ENCODE assay signal across 2 cellular contexts in the genomic region with DNA sequence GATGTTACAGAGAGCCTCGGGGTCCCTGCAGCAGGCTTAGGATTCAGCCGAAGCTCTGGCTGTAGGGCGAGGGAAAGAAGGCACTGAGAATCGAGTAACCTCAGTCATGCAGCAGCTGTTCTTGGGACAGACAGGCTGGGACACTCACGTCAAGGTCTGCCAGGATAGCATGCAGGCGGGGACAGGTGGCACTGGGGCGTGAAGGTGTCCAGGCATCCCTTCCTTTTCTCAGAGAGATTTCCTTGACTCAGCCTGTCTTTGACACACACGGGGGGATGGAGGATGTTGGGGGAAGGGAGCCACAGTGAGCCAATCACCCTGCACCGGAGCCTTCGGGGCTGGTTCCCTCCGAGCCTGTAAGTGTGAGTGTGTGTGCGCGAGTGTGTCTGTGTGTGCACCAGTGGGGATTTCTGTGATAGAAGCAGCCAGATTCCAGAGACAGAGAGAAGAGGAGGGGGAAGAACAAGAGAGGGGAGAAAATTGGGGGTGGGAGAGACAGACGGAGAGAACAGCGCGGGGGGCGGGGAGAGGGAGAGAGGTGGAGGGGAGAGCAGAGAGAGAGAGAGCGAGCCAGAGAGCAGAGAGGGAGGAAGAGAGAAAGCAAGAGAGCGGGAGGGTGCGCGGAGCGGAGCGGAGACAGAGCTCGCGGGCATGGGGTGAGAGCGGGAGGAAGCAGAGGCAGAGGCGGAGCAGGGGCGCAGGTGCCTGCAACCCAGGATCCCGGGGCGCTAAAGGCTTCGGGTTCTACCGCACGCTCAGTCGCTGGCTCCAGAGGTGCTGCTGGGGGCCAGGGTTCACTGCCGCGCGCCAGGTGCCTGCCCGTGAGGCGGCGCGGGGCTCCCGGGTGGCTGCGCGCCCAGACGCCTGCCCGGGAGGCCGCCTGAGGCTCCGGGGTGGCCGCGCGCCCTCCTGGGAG.
TF ChIP-seq lines count a peak whose summit lies in the region.

No MANE protein-coding gene starts in this region.

TF ChIP-seq in SK-N-SH, 30 proteins besides CTCF, POLR2A, EP300 and RAD21 (continued from another document):
- TF ChIP-seq, protein P1, sequence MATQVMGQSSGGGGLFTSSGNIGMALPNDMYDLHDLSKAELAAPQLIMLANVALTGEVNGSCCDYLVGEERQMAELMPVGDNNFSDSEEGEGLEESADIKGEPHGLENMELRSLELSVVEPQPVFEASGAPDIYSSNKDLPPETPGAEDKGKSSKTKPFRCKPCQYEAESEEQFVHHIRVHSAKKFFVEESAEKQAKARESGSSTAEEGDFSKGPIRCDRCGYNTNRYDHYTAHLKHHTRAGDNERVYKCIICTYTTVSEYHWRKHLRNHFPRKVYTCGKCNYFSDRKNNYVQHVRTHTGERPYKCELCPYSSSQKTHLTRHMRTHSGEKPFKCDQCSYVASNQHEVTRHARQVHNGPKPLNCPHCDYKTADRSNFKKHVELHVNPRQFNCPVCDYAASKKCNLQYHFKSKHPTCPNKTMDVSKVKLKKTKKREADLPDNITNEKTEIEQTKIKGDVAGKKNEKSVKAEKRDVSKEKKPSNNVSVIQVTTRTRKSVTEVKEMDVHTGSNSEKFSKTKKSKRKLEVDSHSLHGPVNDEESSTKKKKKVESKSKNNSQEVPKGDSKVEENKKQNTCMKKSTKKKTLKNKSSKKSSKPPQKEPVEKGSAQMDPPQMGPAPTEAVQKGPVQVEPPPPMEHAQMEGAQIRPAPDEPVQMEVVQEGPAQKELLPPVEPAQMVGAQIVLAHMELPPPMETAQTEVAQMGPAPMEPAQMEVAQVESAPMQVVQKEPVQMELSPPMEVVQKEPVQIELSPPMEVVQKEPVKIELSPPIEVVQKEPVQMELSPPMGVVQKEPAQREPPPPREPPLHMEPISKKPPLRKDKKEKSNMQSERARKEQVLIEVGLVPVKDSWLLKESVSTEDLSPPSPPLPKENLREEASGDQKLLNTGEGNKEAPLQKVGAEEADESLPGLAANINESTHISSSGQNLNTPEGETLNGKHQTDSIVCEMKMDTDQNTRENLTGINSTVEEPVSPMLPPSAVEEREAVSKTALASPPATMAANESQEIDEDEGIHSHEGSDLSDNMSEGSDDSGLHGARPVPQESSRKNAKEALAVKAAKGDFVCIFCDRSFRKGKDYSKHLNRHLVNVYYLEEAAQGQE (IDR thresholded peaks at IDR 0.05; ENCODE audit: low read depth, low read length), result no peak
- TF ChIP-seq MXI1 (IDR thresholded peaks at IDR 0.05; ENCODE audit: low read depth, low read length), result no peak
- no peak for TF ChIP-seq YY1 (IDR thresholded peaks at IDR 0.05; ENCODE audit: low read depth)
- TF ChIP-seq, protein P2, sequence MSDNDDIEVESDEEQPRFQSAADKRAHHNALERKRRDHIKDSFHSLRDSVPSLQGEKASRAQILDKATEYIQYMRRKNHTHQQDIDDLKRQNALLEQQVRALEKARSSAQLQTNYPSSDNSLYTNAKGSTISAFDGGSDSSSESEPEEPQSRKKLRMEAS (IDR thresholded peaks at IDR 0.05; ENCODE audit: low read depth), result no peak
- no peak for TF ChIP-seq NFIC (IDR thresholded peaks at IDR 0.05; ENCODE audit: borderline replicate concordance)
- no peak for TF ChIP-seq FOXM1 (IDR thresholded peaks at IDR 0.05; ENCODE audit: low read depth)
- TF ChIP-seq TAF1 (IDR thresholded peaks at IDR 0.05; ENCODE audit: borderline replicate concordance, low read depth, low read length), result no peak
- TF ChIP-seq RCOR1 (IDR thresholded peaks at IDR 0.05; ENCODE audit: low read length), result no peak
- no peak for TF ChIP-seq POLR2AphosphoS5 (IDR thresholded peaks at IDR 0.05; ENCODE audit: low read depth, low read length)
- TF ChIP-seq CHD2 (IDR thresholded peaks at IDR 0.05; ENCODE audit: low read length, partially characterized antibody), result no peak
- no peak for TF ChIP-seq GATA2 (CRISPR knock-in tag; IDR thresholded peaks at IDR 0.05)
- TF ChIP-seq RFX5 (IDR thresholded peaks at IDR 0.05; ENCODE audit: low read length), result no peak
- TF ChIP-seq MEF2A (IDR thresholded peaks at IDR 0.05; ENCODE audit: borderline replicate concordance, low read depth), result no peak
TF ChIP-seq in SK-N-SH: peak in this region for 0.

TF ChIP-seq in SK-N-SH treated with all-trans-retinoic acid at 6 μM for 48 hours, 23 proteins besides CTCF, POLR2A, EP300 and RAD21 (continued from another document):
- TF ChIP-seq, protein P3, sequence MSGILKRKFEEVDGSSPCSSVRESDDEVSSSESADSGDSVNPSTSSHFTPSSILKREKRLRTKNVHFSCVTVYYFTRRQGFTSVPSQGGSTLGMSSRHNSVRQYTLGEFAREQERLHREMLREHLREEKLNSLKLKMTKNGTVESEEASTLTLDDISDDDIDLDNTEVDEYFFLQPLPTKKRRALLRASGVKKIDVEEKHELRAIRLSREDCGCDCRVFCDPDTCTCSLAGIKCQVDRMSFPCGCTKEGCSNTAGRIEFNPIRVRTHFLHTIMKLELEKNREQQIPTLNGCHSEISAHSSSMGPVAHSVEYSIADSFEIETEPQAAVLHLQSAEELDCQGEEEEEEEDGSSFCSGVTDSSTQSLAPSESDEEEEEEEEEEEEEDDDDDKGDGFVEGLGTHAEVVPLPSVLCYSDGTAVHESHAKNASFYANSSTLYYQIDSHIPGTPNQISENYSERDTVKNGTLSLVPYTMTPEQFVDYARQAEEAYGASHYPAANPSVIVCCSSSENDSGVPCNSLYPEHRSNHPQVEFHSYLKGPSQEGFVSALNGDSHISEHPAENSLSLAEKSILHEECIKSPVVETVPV (CRISPR knock-in tag; IDR thresholded peaks at IDR 0.05), result no peak
- no peak for TF ChIP-seq TCF4 (CRISPR knock-in tag; IDR thresholded peaks at IDR 0.05; ENCODE audit: borderline replicate concordance)
- no peak for TF ChIP-seq ZFP30 (CRISPR knock-in tag; IDR thresholded peaks at IDR 0.05)
- TF ChIP-seq, protein P4, sequence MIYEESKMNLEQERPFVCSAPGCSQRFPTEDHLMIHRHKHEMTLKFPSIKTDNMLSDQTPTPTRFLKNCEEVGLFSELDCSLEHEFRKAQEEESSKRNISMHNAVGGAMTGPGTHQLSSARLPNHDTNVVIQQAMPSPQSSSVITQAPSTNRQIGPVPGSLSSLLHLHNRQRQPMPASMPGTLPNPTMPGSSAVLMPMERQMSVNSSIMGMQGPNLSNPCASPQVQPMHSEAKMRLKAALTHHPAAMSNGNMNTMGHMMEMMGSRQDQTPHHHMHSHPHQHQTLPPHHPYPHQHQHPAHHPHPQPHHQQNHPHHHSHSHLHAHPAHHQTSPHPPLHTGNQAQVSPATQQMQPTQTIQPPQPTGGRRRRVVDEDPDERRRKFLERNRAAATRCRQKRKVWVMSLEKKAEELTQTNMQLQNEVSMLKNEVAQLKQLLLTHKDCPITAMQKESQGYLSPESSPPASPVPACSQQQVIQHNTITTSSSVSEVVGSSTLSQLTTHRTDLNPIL (CRISPR knock-in tag; IDR thresholded peaks at IDR 0.05; ENCODE audit: low read depth), result no peak
- no peak for TF ChIP-seq CSDC2 (CRISPR knock-in tag; IDR thresholded peaks at IDR 0.05)
- no peak for TF ChIP-seq ISL1 (CRISPR knock-in tag; IDR thresholded peaks at IDR 0.05)
- TF ChIP-seq ZC3H10 (CRISPR knock-in tag; IDR thresholded peaks at IDR 0.05), result no peak
- no peak for TF ChIP-seq ZNF565 (CRISPR knock-in tag; conservative IDR thresholded peaks at IDR 0.05; ENCODE audit: low read depth)
- TF ChIP-seq SNAI2 (CRISPR knock-in tag; IDR thresholded peaks at IDR 0.05), result no peak
